ENCODE assay signal across 28 cellular contexts in genomic region chr21:41980561-41980960, GRCh38.
"Had no signal": no experiment of that assay in that cellular context is flagged by ENCODE, and none has a peak within 500 bp of the region (broad histone marks: within the 10 kb centered on the region; RNA-seq: fewer than 3 reads in every experiment).

No MANE protein-coding gene starts in this region.

- H3K4me1 Mint-ChIP-seq: stimulated activated effector memory CD8-positive, alpha-beta T cell treated with anti-CD3 and anti-CD28 coated beads, Interleukin-12 subunit alpha, Interleukin-12 subunit beta, amount 100 ng/mL, for 72 hours; stimulated activated memory B cell treated with anti-CD40 and anti-IgM and Interleukin-4, amounts not matched to agents 10 μg/mL and 1 μg/mL and 100 μg/mL, for 72 hours; stimulated activated naive B cell treated with anti-CD40 and anti-IgM and Interleukin-4, amounts not matched to agents 10 μg/mL and 1 μg/mL and 100 μg/mL, for 72 hours; stimulated activated naive CD8-positive, alpha-beta T cell treated with anti-CD3 and anti-CD28 coated beads, Interleukin-15, amount 100 ng/mL, for 72 hours had no signal

- ATAC-seq: stimulated activated effector memory CD8-positive, alpha-beta T cell treated with anti-CD3 and anti-CD28 coated beads, Interleukin-12 subunit alpha, Interleukin-12 subunit beta, amount 100 ng/mL, for 72 hours; stimulated activated memory B cell treated with anti-CD40 and anti-IgM and Interleukin-4, amounts not matched to agents 10 μg/mL and 1 μg/mL and 100 μg/mL, for 72 hours; stimulated activated naive B cell treated with anti-CD40 and anti-IgM and Interleukin-4, amounts not matched to agents 10 μg/mL and 1 μg/mL and 100 μg/mL, for 72 hours; stimulated activated naive CD8-positive, alpha-beta T cell treated with anti-CD3 and anti-CD28 coated beads, Interleukin-15, amount 100 ng/mL, for 72 hours; stimulated activated naive CD8-positive, alpha-beta T cell treated with anti-CD3 and anti-CD28 coated beads, Interleukin-15, Interleukin-2, amounts not matched to agents 100 U/mL and 50 U/mL, for 24 hours; upper lobe of right lung had no signal

- DNase-seq: stimulated activated CD4-positive, alpha-beta T cell treated with anti-CD3 and anti-CD28 coated beads, Interleukin-2, amount 100 ng/mL, for 48 hours; stimulated activated CD4-positive, alpha-beta T cell treated with anti-CD3 and anti-CD28 coated beads, Interleukin-4, amount 100 ng/mL, for 1 hour; stimulated activated CD4-positive, alpha-beta T cell treated with anti-CD3 and anti-CD28 coated beads, Interleukin-4, amount 100 ng/mL, for 24 hours; stimulated activated CD4-positive, alpha-beta T cell treated with anti-CD3 and anti-CD28 coated beads, Interleukin-4, amount 100 ng/mL, for 4 hours; stimulated activated CD8-positive, alpha-beta memory T cell treated with anti-CD3 and anti-CD28 coated beads, Interleukin-4, amount 100 ng/mL, for 48 hours; stimulated activated naive B cell treated with anti-CD40 and anti-IgM and Interleukin-4, amounts not matched to agents 10 μg/mL and 1 μg/mL and 100 μg/mL, for 72 hours; stimulated activated naive CD4-positive, alpha-beta T cell; stimulated activated naive CD4-positive, alpha-beta T cell treated with Interleukin-2 at 50 U/mL for 16 hours; stimulated activated naive CD8-positive, alpha-beta T cell treated with anti-CD3 and anti-CD28 coated beads, Interleukin-15, amount 100 ng/mL, for 72 hours; stimulated activated naive CD8-positive, alpha-beta T cell treated with anti-CD3 and anti-CD28 coated beads, Interleukin-15, Interleukin-2, amounts not matched to agents 100 U/mL and 50 U/mL, for 24 hours; stomach; substantia nigra; testis; thyroid gland; tibial artery; transverse colon; trophoblast cell; upper lobe of left lung; upper lobe of right lung; uterus had no signal

- H3K27me3 Mint-ChIP-seq: stimulated activated naive CD8-positive, alpha-beta T cell treated with anti-CD3 and anti-CD28 coated beads, Interleukin-15, amount 100 ng/mL, for 72 hours; stimulated activated naive CD8-positive, alpha-beta T cell treated with anti-CD3 and anti-CD28 coated beads, Interleukin-15, Interleukin-2, amounts not matched to agents 100 ng/mL and 50 ng/mL, for 24 hours; type B pancreatic cell had no signal

- H3K27me3 ChIP-seq: stomach, suprapubic skin, testis, thyroid gland, tibial artery, tibial nerve, transverse colon, upper lobe of left lung, upper lobe of right lung, uterus, vagina had no signal

- H3K36me3 ChIP-seq: stomach, suprapubic skin, thoracic aorta, thyroid gland, tibial artery, tibial nerve, transverse colon, upper lobe of left lung, upper lobe of right lung, uterus, vagina had no signal

- H3K9me3 ChIP-seq: suprapubic skin, testis, thoracic aorta, thyroid gland, tibial artery, upper lobe of left lung, upper lobe of right lung, uterus, vagina had no signal

- H3K4me1 ChIP-seq: stomach, testis, thyroid gland, tibial artery, tibial nerve, transverse colon, upper lobe of left lung, upper lobe of right lung, uterus had no signal

- H3K27ac Mint-ChIP-seq: stimulated activated effector memory CD8-positive, alpha-beta T cell treated with anti-CD3 and anti-CD28 coated beads, Interleukin-12 subunit alpha, Interleukin-12 subunit beta, amount 100 ng/mL, for 72 hours; stimulated activated memory B cell treated with anti-CD40 and anti-IgM and Interleukin-4, amounts not matched to agents 10 μg/mL and 1 μg/mL and 100 μg/mL, for 72 hours; stimulated activated naive B cell treated with anti-CD40 and anti-IgM and Interleukin-4, amounts not matched to agents 10 μg/mL and 1 μg/mL and 100 μg/mL, for 72 hours; stimulated activated naive CD8-positive, alpha-beta T cell treated with anti-CD3 and anti-CD28 coated beads, Interleukin-15, amount 100 ng/mL, for 72 hours; stimulated activated naive CD8-positive, alpha-beta T cell treated with anti-CD3 and anti-CD28 coated beads, Interleukin-15, Interleukin-2, amounts not matched to agents 100 ng/mL and 50 ng/mL, for 24 hours; type B pancreatic cell had no signal

- H3K4me3 Mint-ChIP-seq: stimulated activated effector memory CD8-positive, alpha-beta T cell treated with anti-CD3 and anti-CD28 coated beads, Interleukin-12 subunit alpha, Interleukin-12 subunit beta, amount 100 ng/mL, for 72 hours; stimulated activated memory B cell treated with anti-CD40 and anti-IgM and Interleukin-4, amounts not matched to agents 10 μg/mL and 1 μg/mL and 100 μg/mL, for 72 hours; stimulated activated naive B cell treated with anti-CD40 and anti-IgM and Interleukin-4, amounts not matched to agents 10 μg/mL and 1 μg/mL and 100 μg/mL, for 72 hours; stimulated activated naive CD8-positive, alpha-beta T cell treated with anti-CD3 and anti-CD28 coated beads, Interleukin-15, amount 100 ng/mL, for 72 hours; stimulated activated naive CD8-positive, alpha-beta T cell treated with anti-CD3 and anti-CD28 coated beads, Interleukin-15, Interleukin-2, amounts not matched to agents 100 ng/mL and 50 ng/mL, for 24 hours; type B pancreatic cell had no signal

- H3K4me3 ChIP-seq: stomach, suprapubic skin, testis, thoracic aorta, thyroid gland, tibial artery, tibial nerve, transverse colon, upper lobe of left lung, upper lobe of right lung, uterus, vagina had no signal

- H3K36me3 Mint-ChIP-seq: stimulated activated effector memory CD8-positive, alpha-beta T cell treated with anti-CD3 and anti-CD28 coated beads, Interleukin-12 subunit alpha, Interleukin-12 subunit beta, amount 100 ng/mL, for 72 hours; type B pancreatic cell had no signal

- H3K27ac ChIP-seq: stomach, suprapubic skin, testis, thoracic aorta, thyroid gland, tibial artery, tibial nerve, transverse colon, upper lobe of left lung, upper lobe of right lung, uterus, vagina had no signal
